In the genomic region with DNA sequence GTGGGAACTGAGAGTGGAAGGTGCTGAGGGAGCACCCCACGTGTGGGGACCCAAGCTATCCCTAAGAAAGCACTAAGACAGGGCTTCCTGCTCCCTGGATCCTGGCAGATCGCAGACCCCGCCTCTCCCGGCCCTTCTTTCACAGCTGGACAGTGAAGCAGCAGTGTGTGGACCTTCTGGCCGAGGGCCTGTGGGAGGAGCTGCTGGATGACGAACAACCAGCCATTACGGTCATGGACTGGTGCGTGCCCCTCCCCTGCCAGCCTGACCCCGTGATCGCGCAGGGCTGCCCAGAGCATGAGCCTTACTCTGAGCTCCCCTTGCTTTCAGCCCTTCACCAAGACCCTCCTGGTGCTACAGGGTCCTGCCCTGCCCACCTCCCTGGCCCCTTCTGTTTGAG, we compare ENCODE assay signal across 1 cellular context.
TF ChIP-seq lines count a peak whose summit lies in the region.

No MANE protein-coding gene starts in this region.

TF ChIP-seq in GM12878, 131 proteins besides CTCF, POLR2A, EP300 and RAD21:
- no peak for TF ChIP-seq FOXK2 (IDR thresholded peaks at IDR 0.05)
- TF ChIP-seq, protein P1, sequence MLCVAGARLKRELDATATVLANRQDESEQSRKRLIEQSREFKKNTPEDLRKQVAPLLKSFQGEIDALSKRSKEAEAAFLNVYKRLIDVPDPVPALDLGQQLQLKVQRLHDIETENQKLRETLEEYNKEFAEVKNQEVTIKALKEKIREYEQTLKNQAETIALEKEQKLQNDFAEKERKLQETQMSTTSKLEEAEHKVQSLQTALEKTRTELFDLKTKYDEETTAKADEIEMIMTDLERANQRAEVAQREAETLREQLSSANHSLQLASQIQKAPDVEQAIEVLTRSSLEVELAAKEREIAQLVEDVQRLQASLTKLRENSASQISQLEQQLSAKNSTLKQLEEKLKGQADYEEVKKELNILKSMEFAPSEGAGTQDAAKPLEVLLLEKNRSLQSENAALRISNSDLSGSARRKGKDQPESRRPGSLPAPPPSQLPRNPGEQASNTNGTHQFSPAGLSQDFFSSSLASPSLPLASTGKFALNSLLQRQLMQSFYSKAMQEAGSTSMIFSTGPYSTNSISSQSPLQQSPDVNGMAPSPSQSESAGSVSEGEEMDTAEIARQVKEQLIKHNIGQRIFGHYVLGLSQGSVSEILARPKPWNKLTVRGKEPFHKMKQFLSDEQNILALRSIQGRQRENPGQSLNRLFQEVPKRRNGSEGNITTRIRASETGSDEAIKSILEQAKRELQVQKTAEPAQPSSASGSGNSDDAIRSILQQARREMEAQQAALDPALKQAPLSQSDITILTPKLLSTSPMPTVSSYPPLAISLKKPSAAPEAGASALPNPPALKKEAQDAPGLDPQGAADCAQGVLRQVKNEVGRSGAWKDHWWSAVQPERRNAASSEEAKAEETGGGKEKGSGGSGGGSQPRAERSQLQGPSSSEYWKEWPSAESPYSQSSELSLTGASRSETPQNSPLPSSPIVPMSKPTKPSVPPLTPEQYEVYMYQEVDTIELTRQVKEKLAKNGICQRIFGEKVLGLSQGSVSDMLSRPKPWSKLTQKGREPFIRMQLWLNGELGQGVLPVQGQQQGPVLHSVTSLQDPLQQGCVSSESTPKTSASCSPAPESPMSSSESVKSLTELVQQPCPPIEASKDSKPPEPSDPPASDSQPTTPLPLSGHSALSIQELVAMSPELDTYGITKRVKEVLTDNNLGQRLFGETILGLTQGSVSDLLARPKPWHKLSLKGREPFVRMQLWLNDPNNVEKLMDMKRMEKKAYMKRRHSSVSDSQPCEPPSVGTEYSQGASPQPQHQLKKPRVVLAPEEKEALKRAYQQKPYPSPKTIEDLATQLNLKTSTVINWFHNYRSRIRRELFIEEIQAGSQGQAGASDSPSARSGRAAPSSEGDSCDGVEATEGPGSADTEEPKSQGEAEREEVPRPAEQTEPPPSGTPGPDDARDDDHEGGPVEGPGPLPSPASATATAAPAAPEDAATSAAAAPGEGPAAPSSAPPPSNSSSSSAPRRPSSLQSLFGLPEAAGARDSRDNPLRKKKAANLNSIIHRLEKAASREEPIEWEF (IDR thresholded peaks at IDR 0.05; ENCODE audit: insufficient replicate concordance, low read depth, low read length): no peak
- TF ChIP-seq, protein P2, sequence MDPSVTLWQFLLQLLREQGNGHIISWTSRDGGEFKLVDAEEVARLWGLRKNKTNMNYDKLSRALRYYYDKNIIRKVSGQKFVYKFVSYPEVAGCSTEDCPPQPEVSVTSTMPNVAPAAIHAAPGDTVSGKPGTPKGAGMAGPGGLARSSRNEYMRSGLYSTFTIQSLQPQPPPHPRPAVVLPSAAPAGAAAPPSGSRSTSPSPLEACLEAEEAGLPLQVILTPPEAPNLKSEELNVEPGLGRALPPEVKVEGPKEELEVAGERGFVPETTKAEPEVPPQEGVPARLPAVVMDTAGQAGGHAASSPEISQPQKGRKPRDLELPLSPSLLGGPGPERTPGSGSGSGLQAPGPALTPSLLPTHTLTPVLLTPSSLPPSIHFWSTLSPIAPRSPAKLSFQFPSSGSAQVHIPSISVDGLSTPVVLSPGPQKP (IDR thresholded peaks at IDR 0.05; ENCODE audit: low read depth, low read length): no peak
- no peak for TF ChIP-seq SMARCA5 (IDR thresholded peaks at IDR 0.05)
- TF ChIP-seq, protein P3, sequence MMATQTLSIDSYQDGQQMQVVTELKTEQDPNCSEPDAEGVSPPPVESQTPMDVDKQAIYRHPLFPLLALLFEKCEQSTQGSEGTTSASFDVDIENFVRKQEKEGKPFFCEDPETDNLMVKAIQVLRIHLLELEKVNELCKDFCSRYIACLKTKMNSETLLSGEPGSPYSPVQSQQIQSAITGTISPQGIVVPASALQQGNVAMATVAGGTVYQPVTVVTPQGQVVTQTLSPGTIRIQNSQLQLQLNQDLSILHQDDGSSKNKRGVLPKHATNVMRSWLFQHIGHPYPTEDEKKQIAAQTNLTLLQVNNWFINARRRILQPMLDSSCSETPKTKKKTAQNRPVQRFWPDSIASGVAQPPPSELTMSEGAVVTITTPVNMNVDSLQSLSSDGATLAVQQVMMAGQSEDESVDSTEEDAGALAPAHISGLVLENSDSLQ (IDR thresholded peaks at IDR 0.05): no peak
- TF ChIP-seq ESRRA (IDR thresholded peaks at IDR 0.05; ENCODE audit: low read length): no peak
TF ChIP-seq in GM12878: peak in this region for 0.
